ENCODE assay signal across 1 cellular context in the genomic region with DNA sequence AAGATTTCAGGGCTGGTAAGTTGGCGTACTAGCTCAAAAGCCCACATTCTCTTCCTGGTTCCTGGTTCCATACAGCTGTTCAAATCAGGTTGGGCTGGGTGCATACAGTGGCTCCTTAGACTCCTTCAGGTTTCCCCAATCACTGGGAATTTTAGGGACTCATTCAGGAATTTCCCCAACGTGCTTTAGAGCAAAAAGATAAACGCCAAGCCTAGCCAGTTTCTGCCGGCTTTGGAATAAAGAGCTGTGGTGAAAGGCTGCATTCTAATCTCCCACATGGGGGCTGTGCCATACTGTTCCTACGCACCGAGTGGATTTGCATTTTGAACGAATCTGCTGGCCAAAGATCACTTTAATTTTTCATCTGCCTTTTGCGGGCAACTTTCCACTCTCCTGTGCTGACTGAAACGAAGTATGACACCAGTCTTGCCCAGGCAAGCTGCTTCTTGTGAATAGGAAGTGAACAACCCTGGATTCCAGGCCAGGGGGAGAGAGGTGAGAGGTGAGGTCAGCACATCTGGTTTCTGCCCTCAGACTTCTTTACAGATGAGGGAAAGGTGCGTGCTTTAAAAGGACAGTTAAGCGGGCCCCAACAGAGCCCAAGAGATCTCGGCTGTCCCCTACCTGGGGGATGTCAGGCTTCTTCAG.
TF ChIP-seq lines count a peak whose summit lies in the region.

No MANE protein-coding gene starts in this region.

TF ChIP-seq in GM23338, 12 proteins besides CTCF, POLR2A, EP300 and RAD21 (continued from another document):
- TF ChIP-seq, protein P1, sequence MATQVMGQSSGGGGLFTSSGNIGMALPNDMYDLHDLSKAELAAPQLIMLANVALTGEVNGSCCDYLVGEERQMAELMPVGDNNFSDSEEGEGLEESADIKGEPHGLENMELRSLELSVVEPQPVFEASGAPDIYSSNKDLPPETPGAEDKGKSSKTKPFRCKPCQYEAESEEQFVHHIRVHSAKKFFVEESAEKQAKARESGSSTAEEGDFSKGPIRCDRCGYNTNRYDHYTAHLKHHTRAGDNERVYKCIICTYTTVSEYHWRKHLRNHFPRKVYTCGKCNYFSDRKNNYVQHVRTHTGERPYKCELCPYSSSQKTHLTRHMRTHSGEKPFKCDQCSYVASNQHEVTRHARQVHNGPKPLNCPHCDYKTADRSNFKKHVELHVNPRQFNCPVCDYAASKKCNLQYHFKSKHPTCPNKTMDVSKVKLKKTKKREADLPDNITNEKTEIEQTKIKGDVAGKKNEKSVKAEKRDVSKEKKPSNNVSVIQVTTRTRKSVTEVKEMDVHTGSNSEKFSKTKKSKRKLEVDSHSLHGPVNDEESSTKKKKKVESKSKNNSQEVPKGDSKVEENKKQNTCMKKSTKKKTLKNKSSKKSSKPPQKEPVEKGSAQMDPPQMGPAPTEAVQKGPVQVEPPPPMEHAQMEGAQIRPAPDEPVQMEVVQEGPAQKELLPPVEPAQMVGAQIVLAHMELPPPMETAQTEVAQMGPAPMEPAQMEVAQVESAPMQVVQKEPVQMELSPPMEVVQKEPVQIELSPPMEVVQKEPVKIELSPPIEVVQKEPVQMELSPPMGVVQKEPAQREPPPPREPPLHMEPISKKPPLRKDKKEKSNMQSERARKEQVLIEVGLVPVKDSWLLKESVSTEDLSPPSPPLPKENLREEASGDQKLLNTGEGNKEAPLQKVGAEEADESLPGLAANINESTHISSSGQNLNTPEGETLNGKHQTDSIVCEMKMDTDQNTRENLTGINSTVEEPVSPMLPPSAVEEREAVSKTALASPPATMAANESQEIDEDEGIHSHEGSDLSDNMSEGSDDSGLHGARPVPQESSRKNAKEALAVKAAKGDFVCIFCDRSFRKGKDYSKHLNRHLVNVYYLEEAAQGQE (IDR thresholded peaks at IDR 0.05; ENCODE audit: unreplicated experiment), result no peak
- TF ChIP-seq EZH2 (IDR thresholded peaks at IDR 0.05; ENCODE audit: low read depth, unreplicated experiment) (no peak), ZNF331 (CRISPR knock-in tag; IDR thresholded peaks at IDR 0.05; ENCODE audit: low read depth) (no peak), CREB1 (CRISPR knock-in tag; IDR thresholded peaks at IDR 0.05; ENCODE audit: low read depth) (no peak), ZNF114 (CRISPR knock-in tag; IDR thresholded peaks at IDR 0.05) (no peak)
- TF ChIP-seq, protein P2, sequence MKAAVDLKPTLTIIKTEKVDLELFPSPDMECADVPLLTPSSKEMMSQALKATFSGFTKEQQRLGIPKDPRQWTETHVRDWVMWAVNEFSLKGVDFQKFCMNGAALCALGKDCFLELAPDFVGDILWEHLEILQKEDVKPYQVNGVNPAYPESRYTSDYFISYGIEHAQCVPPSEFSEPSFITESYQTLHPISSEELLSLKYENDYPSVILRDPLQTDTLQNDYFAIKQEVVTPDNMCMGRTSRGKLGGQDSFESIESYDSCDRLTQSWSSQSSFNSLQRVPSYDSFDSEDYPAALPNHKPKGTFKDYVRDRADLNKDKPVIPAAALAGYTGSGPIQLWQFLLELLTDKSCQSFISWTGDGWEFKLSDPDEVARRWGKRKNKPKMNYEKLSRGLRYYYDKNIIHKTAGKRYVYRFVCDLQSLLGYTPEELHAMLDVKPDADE (IDR thresholded peaks at IDR 0.05), result no peak
- TF ChIP-seq, protein P3, sequence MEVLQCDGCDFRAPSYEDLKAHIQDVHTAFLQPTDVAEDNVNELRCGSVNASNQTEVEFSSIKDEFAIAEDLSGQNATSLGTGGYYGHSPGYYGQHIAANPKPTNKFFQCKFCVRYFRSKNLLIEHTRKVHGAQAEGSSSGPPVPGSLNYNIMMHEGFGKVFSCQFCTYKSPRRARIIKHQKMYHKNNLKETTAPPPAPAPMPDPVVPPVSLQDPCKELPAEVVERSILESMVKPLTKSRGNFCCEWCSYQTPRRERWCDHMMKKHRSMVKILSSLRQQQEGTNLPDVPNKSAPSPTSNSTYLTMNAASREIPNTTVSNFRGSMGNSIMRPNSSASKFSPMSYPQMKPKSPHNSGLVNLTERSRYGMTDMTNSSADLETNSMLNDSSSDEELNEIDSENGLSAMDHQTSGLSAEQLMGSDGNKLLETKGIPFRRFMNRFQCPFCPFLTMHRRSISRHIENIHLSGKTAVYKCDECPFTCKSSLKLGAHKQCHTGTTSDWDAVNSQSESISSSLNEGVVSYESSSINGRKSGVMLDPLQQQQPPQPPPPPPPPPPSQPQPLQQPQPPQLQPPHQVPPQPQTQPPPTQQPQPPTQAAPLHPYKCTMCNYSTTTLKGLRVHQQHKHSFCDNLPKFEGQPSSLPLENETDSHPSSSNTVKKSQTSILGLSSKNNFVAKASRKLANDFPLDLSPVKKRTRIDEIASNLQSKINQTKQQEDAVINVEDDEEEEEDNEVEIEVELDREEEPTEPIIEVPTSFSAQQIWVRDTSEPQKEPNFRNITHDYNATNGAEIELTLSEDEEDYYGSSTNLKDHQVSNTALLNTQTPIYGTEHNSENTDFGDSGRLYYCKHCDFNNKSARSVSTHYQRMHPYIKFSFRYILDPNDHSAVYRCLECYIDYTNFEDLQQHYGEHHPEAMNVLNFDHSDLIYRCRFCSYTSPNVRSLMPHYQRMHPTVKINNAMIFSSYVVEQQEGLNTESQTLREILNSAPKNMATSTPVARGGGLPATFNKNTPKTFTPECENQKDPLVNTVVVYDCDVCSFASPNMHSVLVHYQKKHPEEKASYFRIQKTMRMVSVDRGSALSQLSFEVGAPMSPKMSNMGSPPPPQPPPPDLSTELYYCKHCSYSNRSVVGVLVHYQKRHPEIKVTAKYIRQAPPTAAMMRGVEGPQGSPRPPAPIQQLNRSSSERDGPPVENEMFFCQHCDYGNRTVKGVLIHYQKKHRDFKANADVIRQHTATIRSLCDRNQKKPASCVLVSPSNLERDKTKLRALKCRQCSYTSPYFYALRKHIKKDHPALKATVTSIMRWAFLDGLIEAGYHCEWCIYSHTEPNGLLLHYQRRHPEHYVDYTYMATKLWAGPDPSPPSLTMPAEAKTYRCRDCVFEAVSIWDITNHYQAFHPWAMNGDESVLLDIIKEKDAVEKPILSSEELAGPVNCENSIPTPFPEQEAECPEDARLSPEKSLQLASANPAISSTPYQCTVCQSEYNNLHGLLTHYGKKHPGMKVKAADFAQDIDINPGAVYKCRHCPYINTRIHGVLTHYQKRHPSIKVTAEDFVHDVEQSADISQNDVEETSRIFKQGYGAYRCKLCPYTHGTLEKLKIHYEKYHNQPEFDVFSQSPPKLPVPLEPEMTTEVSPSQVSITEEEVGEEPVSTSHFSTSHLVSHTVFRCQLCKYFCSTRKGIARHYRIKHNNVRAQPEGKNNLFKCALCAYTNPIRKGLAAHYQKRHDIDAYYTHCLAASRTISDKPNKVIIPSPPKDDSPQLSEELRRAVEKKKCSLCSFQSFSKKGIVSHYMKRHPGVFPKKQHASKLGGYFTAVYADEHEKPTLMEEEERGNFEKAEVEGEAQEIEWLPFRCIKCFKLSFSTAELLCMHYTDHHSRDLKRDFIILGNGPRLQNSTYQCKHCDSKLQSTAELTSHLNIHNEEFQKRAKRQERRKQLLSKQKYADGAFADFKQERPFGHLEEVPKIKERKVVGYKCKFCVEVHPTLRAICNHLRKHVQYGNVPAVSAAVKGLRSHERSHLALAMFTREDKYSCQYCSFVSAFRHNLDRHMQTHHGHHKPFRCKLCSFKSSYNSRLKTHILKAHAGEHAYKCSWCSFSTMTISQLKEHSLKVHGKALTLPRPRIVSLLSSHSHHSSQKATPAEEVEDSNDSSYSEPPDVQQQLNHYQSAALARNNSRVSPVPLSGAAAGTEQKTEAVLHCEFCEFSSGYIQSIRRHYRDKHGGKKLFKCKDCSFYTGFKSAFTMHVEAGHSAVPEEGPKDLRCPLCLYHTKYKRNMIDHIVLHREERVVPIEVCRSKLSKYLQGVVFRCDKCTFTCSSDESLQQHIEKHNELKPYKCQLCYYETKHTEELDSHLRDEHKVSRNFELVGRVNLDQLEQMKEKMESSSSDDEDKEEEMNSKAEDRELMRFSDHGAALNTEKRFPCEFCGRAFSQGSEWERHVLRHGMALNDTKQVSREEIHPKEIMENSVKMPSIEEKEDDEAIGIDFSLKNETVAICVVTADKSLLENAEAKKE (CRISPR knock-in tag; IDR thresholded peaks at IDR 0.05), result no peak
